8 cellular contexts compared by ENCODE assay signal in the genomic region with DNA sequence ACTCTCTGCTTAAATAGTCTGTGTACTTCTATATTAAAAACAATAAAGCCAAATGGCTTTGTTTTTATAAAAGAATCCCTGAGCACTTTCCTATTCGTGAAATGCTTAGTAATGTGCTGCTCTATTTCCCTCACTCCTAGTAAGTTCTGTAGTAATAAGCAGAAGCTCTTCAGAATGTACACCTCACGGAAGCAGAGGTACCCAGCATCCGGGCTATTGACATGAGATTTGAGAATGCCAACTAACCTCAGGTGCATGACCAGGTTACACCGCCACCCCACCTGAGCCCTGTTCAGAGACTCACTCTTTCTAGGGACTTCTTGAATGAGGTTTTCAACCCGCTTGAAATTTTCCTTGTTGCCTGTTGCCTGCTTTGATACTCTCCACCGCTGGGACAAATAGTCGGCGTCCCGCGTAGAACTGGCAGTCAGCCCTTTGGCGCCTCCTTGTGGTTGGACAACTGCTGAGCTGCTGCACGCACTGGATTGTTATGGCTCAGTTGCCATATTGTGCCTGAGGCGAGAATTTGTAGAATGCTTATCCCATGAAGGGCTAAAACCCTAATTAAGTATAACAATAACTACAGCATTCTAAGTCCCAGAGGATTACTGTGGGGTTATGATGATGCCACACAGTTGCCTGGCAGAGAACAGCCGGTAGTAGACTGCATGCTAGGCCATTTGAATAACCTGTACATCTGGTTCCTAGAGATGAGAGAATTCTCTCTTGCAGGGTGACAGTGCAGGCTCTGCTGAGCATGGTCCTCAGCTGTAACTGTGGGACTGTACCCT.
DNase-seq lines count a peak whose midpoint lies in the region; ATAC-seq and TF ChIP-seq lines count a peak whose summit lies in the region.

No MANE protein-coding gene starts in this region.

- H3K36me3 Mint-ChIP-seq in activated T-cell treated with anti-CD3 and anti-CD28 coated beads, Interleukin-2, amount 50 U/mL, for 4 hours (ENCODE audit: insufficient read depth) = peaks cover 6% of the 10 kb centered on the region

- H3K4me3 ChIP-seq in HL-60 (replicated peaks; ENCODE audit: insufficient read depth, low read length) (no peak overlapping the region), neutrophil (ENCODE audit: low read depth in 1 of 2, low read length in 1 of 2) (peak overlapping the region in 1 of 2 experiments; percentile 11)

- H3K27me3 ChIP-seq in HL-60 (ENCODE audit: insufficient read depth, poor library complexity, severe bottlenecking) (no peaks in the 10 kb centered on the region), neutrophil (no peaks in the 10 kb centered on the region)

- TF ChIP-seq CTCF in HL-60 (IDR thresholded peaks at IDR 0.05; ENCODE audit: insufficient read depth, low read length) (peak; percentile 98), neutrophil (IDR thresholded peaks at IDR 0.05) (peak; percentile 73)

- peak; percentile 91 for ATAC-seq in GM21367 (IDR thresholded peaks at IDR 0.05; ENCODE audit: unreplicated experiment)
- ATAC-seq in activated T-cell treated with anti-CD3 and anti-CD28 coated beads, Interleukin-2, amount 50 U/mL, for 4 hours = peak; percentile 89 to 91

- H3K9me3 Mint-ChIP-seq in activated T-cell treated with anti-CD3 and anti-CD28 coated beads, Interleukin-2, amount 50 U/mL, for 4 hours = no peaks in the 10 kb centered on the region

- peaks cover 0 to 4% of the 10 kb centered on the region in 2 experiments for H3K4me1 ChIP-seq in neutrophil (ENCODE audit: control insufficient read depth in 1 of 2, insufficient read depth in 1 of 2, low read depth in 1 of 2, low read length in 1 of 2)

- peaks cover 2% of the 10 kb centered on the region for H3K4me1 Mint-ChIP-seq in activated T-cell treated with anti-CD3 and anti-CD28 coated beads, Interleukin-2, amount 50 U/mL, for 4 hours (ENCODE audit: low read depth)

- H3K27ac ChIP-seq in HL-60 (replicated peaks) (no peak overlapping the region), neutrophil (no peak overlapping the region), substantia nigra (ENCODE audit: low read depth, low read length, poor library complexity, severe bottlenecking) (no peak overlapping the region)

- H3K36me3 ChIP-seq in neutrophil = no peaks in the 10 kb centered on the region

- H3K27me3 Mint-ChIP-seq in activated T-cell treated with anti-CD3 and anti-CD28 coated beads, Interleukin-2, amount 50 U/mL, for 4 hours (ENCODE audit: low read depth) = peaks cover 2% of the 10 kb centered on the region

- H3K9me3 ChIP-seq in neutrophil = no peaks in the 10 kb centered on the region

- DNase-seq in DMS153 (lab: John Stamatoyannopoulos, UW) (peak; percentile 52), HL-60 (ENCODE audit: low read depth in 1 of 2, low spot score in 1 of 2) (peak; percentile 35 to 84), OCI-M2 (lab: John Stamatoyannopoulos, UW; ENCODE audit: unreplicated experiment) (peak; percentile 16), fibroblast of peridontal ligament (ENCODE audit: extremely low read depth) (peak; percentile 85), substantia nigra (lab: John Stamatoyannopoulos, UW) (peak; percentile 3 to 92 (median 63))
- peak; percentile 80 for DNase-seq in activated T-cell treated with anti-CD3 and anti-CD28 coated beads, Interleukin-2, amount 50 U/mL, for 4 hours

- peak overlapping the region; percentile 2 for H3K4me3 Mint-ChIP-seq in activated T-cell treated with anti-CD3 and anti-CD28 coated beads, Interleukin-2, amount 50 U/mL, for 4 hours

Comparison
In these comparisons a context has a peak if more than half of its experiments do, and no peak if none do; other contexts are left out.
1. DNase-seq: peak in every context shown above with its lines; median percentile 85 in fibroblast of peridontal ligament; 80 in activated T-cell treated with anti-CD3 and anti-CD28 coated beads, Interleukin-2, amount 50 U/mL, for 4 hours; 63 in substantia nigra; 60 in HL-60; 52 in DMS153; 16 in OCI-M2.